ENCODE assay signal across 2 cellular contexts in genomic region chr4:69032847-69033638, GRCh38.
TF ChIP-seq lines count a peak whose summit lies in the region.

No MANE protein-coding gene starts in this region.

TF ChIP-seq in A549, 52 proteins besides CTCF, POLR2A, EP300 and RAD21 (continued from another document):
- TF ChIP-seq ELK1 (IDR thresholded peaks at IDR 0.05; ENCODE audit: low read depth, low read length) (no peak), HOXB5 (CRISPR knock-in tag; IDR thresholded peaks at IDR 0.05) (no peak)
TF ChIP-seq in A549: peak in this region for 6.

TF ChIP-seq in liver, 16 proteins besides CTCF, POLR2A, EP300 and RAD21 (continued from another document):
- TF ChIP-seq ZBTB33 (IDR thresholded peaks at IDR 0.05): peak; percentile 27
- peak in 1 of 2 donors; percentile 53 for TF ChIP-seq JUND (IDR thresholded peaks at IDR 0.05)
- peak; percentile 41 for TF ChIP-seq ATF3 (IDR thresholded peaks at IDR 0.05)
- TF ChIP-seq MAX (IDR thresholded peaks at IDR 0.05): peak; percentile 42
- TF ChIP-seq SP1 (IDR thresholded peaks at IDR 0.05): peak; percentile 30
- TF ChIP-seq GABPA (IDR thresholded peaks at IDR 0.05 in 1 of 2, conservative IDR thresholded peaks at IDR 0.05 in 1 of 2): no peak
- no peak for TF ChIP-seq NR2F2 (IDR thresholded peaks at IDR 0.05)
- TF ChIP-seq HNF4A (conservative IDR thresholded peaks at IDR 0.05): peak; percentile 49 to 70
- peak; percentile 60 for TF ChIP-seq FOXA1 (IDR thresholded peaks at IDR 0.05)
